ENCODE assay signal across 1 cellular context in genomic region chr10:69403519-69403918, GRCh38.
TF ChIP-seq lines count a peak whose summit lies in the region.

No MANE protein-coding gene starts in this region.

TF ChIP-seq in IMR-90, 13 proteins besides CTCF, POLR2A, EP300 and RAD21:
- TF ChIP-seq MAZ (IDR thresholded peaks at IDR 0.05; ENCODE audit: borderline replicate concordance, low read depth, low read length) (no peak), MXI1 (IDR thresholded peaks at IDR 0.05; ENCODE audit: borderline replicate concordance, low read depth, low read length) (no peak), CHD1 (IDR thresholded peaks at IDR 0.05; ENCODE audit: low read depth, low read length) (no peak), NFE2L2 (IDR thresholded peaks at IDR 0.05; ENCODE audit: low read depth, low read length) (no peak), FOS (IDR thresholded peaks at IDR 0.05; ENCODE audit: low read depth, low read length) (no peak), ELK1 (IDR thresholded peaks at IDR 0.05; ENCODE audit: borderline replicate concordance, low read depth, low read length) (no peak), RCOR1 (IDR thresholded peaks at IDR 0.05; ENCODE audit: insufficient replicate concordance, low read length) (no peak), CEBPB (IDR thresholded peaks at IDR 0.05; ENCODE audit: low read depth, low read length) (peak; percentile 53; the same call in 1 of the 2 replicates), BHLHE40 (IDR thresholded peaks at IDR 0.05; ENCODE audit: low read depth, low read length) (peak; percentile 34; the same call in 1 of the 2 replicates), SMC3 (IDR thresholded peaks at IDR 0.05; ENCODE audit: low read depth, low read length) (no peak), MAFK (IDR thresholded peaks at IDR 0.05; ENCODE audit: low read depth, low read length) (no peak), RFX5 (IDR thresholded peaks at IDR 0.05; ENCODE audit: low read depth, low read length) (no peak)
- TF ChIP-seq, protein P1, sequence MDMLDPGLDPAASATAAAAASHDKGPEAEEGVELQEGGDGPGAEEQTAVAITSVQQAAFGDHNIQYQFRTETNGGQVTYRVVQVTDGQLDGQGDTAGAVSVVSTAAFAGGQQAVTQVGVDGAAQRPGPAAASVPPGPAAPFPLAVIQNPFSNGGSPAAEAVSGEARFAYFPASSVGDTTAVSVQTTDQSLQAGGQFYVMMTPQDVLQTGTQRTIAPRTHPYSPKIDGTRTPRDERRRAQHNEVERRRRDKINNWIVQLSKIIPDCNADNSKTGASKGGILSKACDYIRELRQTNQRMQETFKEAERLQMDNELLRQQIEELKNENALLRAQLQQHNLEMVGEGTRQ (IDR thresholded peaks at IDR 0.05; ENCODE audit: low read depth, low read length) = 0 out of 2 replicates have a peak, but pooled peaks have one; percentile 35
